Comparison of ENCODE assay signal across 8 cellular contexts in the genomic region with DNA sequence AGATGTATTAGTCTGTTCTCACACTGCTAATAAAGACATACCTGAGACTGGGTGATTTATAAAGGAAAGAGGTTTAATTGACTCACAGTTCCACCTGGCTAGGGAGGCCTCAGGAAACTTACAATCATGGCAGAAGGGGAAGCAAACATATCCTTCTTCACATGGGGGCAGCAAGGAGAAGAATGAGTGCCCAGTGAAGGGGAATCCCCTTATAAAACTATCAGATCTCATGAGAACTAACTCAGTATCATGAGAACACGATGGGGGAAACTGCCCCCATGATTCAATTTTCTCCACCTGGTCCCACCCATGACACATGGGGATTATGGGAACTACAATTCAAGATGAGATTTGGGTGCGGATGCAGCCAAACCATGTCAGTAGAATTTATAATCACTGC.
DNase-seq lines count a peak whose midpoint lies in the region; ATAC-seq and TF ChIP-seq lines count a peak whose summit lies in the region.
"Not testable (repeated sequence)": the region's sequence is repeated elsewhere in the genome, so short reads cannot be mapped to it uniquely, and the experiment has no call there.

No MANE protein-coding gene starts in this region.

- H3K4me1 Mint-ChIP-seq in activated T-cell treated with anti-CD3 and anti-CD28 coated beads, Interleukin-2, amount 50 U/mL, for 4 hours (ENCODE audit: low read depth): peaks cover 69% of the 10 kb centered on the region
- H3K4me1 Mint-ChIP-seq in activated naive CD8-positive, alpha-beta T cell treated with anti-CD3 and anti-CD28 coated beads for 36 hours: peaks cover 52% of the 10 kb centered on the region
- peaks cover 6 to 16% of the 10 kb centered on the region in 2 donors for H3K4me1 Mint-ChIP-seq in stimulated activated naive B cell treated with anti-CD40 and anti-IgM and Interleukin-4, amounts not matched to agents 10 μg/mL and 1 μg/mL and 100 μg/mL, for 72 hours

- peak; percentile 19 for ATAC-seq in GM19035 (IDR thresholded peaks at IDR 0.05; ENCODE audit: unreplicated experiment)
- peak; percentile 14 for ATAC-seq in GM21526 (IDR thresholded peaks at IDR 0.05; ENCODE audit: low FRiP score, unreplicated experiment)
- peak; percentile 13 for ATAC-seq in HG02884 (IDR thresholded peaks at IDR 0.05; ENCODE audit: unreplicated experiment)
- ATAC-seq in HG03565 (IDR thresholded peaks at IDR 0.05; ENCODE audit: unreplicated experiment): peak; percentile 3
- ATAC-seq in activated T-cell treated with anti-CD3 and anti-CD28 coated beads, Interleukin-2, amount 50 U/mL, for 4 hours: peak; percentile 8 to 23
- ATAC-seq in stimulated activated naive B cell treated with anti-CD40 and anti-IgM and Interleukin-4, amounts not matched to agents 10 μg/mL and 1 μg/mL and 100 μg/mL, for 72 hours (replicated peaks): peak; percentile 16 to 41

- H3K27me3 Mint-ChIP-seq in activated T-cell treated with anti-CD3 and anti-CD28 coated beads, Interleukin-2, amount 50 U/mL, for 4 hours (ENCODE audit: low read depth); activated naive CD8-positive, alpha-beta T cell treated with anti-CD3 and anti-CD28 coated beads for 36 hours; stimulated activated naive B cell treated with anti-CD40 and anti-IgM and Interleukin-4, amounts not matched to agents 10 μg/mL and 1 μg/mL and 100 μg/mL, for 72 hours: not testable (repeated sequence)

- H3K36me3 Mint-ChIP-seq in activated T-cell treated with anti-CD3 and anti-CD28 coated beads, Interleukin-2, amount 50 U/mL, for 4 hours (ENCODE audit: insufficient read depth); activated naive CD8-positive, alpha-beta T cell treated with anti-CD3 and anti-CD28 coated beads for 36 hours; stimulated activated naive B cell treated with anti-CD40 and anti-IgM and Interleukin-4, amounts not matched to agents 10 μg/mL and 1 μg/mL and 100 μg/mL, for 72 hours: not testable (repeated sequence)

- peak overlapping the region; percentile 69 for H3K27ac Mint-ChIP-seq in activated naive CD8-positive, alpha-beta T cell treated with anti-CD3 and anti-CD28 coated beads for 36 hours
- peak overlapping the region; percentile 47 for H3K27ac Mint-ChIP-seq in stimulated activated naive B cell treated with anti-CD40 and anti-IgM and Interleukin-4, amounts not matched to agents 10 μg/mL and 1 μg/mL and 100 μg/mL, for 72 hours

- TF ChIP-seq CTCF in GM12872 (IDR thresholded peaks at IDR 0.05; ENCODE audit: insufficient read depth, low read depth, low read length): 0 out of 3 replicates have a peak, but pooled peaks have one; percentile 12

- not testable (repeated sequence) for DNase-seq in activated T-cell treated with anti-CD3 and anti-CD28 coated beads, Interleukin-2, amount 50 U/mL, for 4 hours; activated naive CD8-positive, alpha-beta T cell treated with anti-CD3 and anti-CD28 coated beads for 36 hours; stimulated activated naive B cell treated with anti-CD40 and anti-IgM and Interleukin-4, amounts not matched to agents 10 μg/mL and 1 μg/mL and 100 μg/mL, for 72 hours

- H3K9me3 Mint-ChIP-seq in activated T-cell treated with anti-CD3 and anti-CD28 coated beads, Interleukin-2, amount 50 U/mL, for 4 hours; activated naive CD8-positive, alpha-beta T cell treated with anti-CD3 and anti-CD28 coated beads for 36 hours; stimulated activated naive B cell treated with anti-CD40 and anti-IgM and Interleukin-4, amounts not matched to agents 10 μg/mL and 1 μg/mL and 100 μg/mL, for 72 hours: not testable (repeated sequence)

- not testable (repeated sequence) for H3K4me3 Mint-ChIP-seq in activated T-cell treated with anti-CD3 and anti-CD28 coated beads, Interleukin-2, amount 50 U/mL, for 4 hours; activated naive CD8-positive, alpha-beta T cell treated with anti-CD3 and anti-CD28 coated beads for 36 hours; stimulated activated naive B cell treated with anti-CD40 and anti-IgM and Interleukin-4, amounts not matched to agents 10 μg/mL and 1 μg/mL and 100 μg/mL, for 72 hours
